Comparison of ENCODE assay signal across 10 cellular contexts in the genomic region with DNA sequence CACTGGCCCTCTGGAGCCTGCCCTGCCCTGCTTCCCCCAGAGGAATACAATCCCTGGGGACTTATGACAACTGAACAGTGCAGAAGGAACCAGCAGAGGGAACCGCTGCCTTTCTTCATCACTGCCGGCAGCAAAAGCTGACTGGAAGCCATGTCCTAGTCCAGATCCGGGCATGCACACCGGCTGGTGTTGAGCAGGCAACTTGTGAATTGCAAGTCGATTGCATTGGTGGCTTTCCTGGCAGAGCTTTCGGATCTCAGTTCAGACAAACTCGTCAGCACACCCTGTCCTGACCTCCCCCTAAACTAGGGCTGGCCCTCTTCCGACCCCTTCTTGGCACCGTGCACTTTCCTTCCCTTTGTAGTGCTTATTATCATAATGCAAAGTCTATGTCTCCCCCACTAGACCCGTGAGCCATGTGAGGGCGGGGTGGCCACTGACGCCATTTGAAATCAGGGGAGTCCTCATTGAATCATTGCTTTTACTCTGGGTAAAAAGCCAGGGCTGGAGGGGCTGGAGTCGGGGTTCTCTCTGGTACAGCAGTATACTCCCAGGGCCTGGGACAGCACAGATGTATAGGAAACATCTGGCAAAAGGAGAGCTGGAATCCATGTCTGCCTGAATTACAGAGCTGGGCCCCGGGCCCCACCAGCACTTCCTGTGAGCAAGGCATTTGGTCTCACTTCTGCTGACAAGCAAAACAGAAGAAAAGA. TPM values are rescaled to one million over a fixed set of nuclear protein-coding genes. Genes with fewer than 3 reads are reported as not detected.
DNase-seq lines count a peak whose midpoint lies in the region; ATAC-seq and TF ChIP-seq lines count a peak whose summit lies in the region.
"Had no signal": no experiment of that assay in that cellular context is flagged by ENCODE, and none has a peak within 500 bp of the region (broad histone marks: within the 10 kb centered on the region; RNA-seq: fewer than 3 reads in every experiment).

No MANE protein-coding gene starts in this region.

- H3K36me3 Mint-ChIP-seq in CD4-positive, alpha-beta T cell (ENCODE audit: low read depth) = peaks cover 54% of the 10 kb centered on the region
- no peaks in the 10 kb centered on the region for H3K36me3 Mint-ChIP-seq in brain

- H3K4me1 ChIP-seq in OCI-LY3 (ENCODE audit: low read length) (peaks cover 28% of the 10 kb centered on the region), mesenchymal stem cell (ENCODE audit: control insufficient read depth, insufficient read depth, low read depth, low read length) (peaks cover 21% of the 10 kb centered on the region), osteoblast (ENCODE audit: insufficient read depth, low read length) (peaks cover 2% of the 10 kb centered on the region)

- H4K8ac ChIP-seq in mesenchymal stem cell (ENCODE audit: low read length) = peak overlapping the region; percentile 60

- no peak overlapping the region for H4K91ac ChIP-seq in mesenchymal stem cell (ENCODE audit: low read length)

- no peaks in the 10 kb centered on the region for H3K9me3 ChIP-seq in CD4-positive, alpha-beta T cell (ENCODE audit: control insufficient read depth, low read length)
- H3K9me3 ChIP-seq in OCI-LY3 (ENCODE audit: insufficient read depth, low read length) = no peaks in the 10 kb centered on the region
- H3K9me3 ChIP-seq in mesenchymal stem cell (ENCODE audit: control insufficient read depth, low read length) = no peaks in the 10 kb centered on the region
- no peaks in the 10 kb centered on the region for H3K9me3 ChIP-seq in osteoblast (ENCODE audit: low read depth, low read length)
- H3K9me3 ChIP-seq: ovary had no signal

- no peak overlapping the region for H3K18ac ChIP-seq in mesenchymal stem cell (ENCODE audit: low read depth in 1 of 2, low read length in 2 of 2)

- no peak overlapping the region for H2BK12ac ChIP-seq in mesenchymal stem cell (ENCODE audit: low read length in 2 of 2)

- no peak for TF ChIP-seq POLR2A in GM18505 (IDR thresholded peaks at IDR 0.05; ENCODE audit: borderline replicate concordance, extremely low read depth, insufficient read depth, insufficient read length)

- H2AK5ac ChIP-seq in mesenchymal stem cell (ENCODE audit: low read length, severe bottlenecking) = no peak overlapping the region

- no peaks in the 10 kb centered on the region for H3K27me3 ChIP-seq in CD4-positive, alpha-beta T cell (ENCODE audit: control insufficient read depth, insufficient read depth, low read length)
- H3K27me3 ChIP-seq in OCI-LY3 (ENCODE audit: low read depth, low read length) = no peaks in the 10 kb centered on the region
- peaks cover 0 to 56% of the 10 kb centered on the region in 2 experiments for H3K27me3 ChIP-seq in mesenchymal stem cell (ENCODE audit: control insufficient read depth in 1 of 2, insufficient read depth in 1 of 2, low read length in 2 of 2)
- peaks cover 12% of the 10 kb centered on the region for H3K27me3 ChIP-seq in osteoblast (ENCODE audit: insufficient read depth, low read length)
- H3K27me3 ChIP-seq: ovary had no signal

- peak overlapping the region; percentile 97 for H3K27ac Mint-ChIP-seq in CD4-positive, alpha-beta T cell
- H3K27ac Mint-ChIP-seq in brain = peak overlapping the region; percentile 29 to 86 (median 66)

- H4K20me1 ChIP-seq in OCI-LY3 (ENCODE audit: insufficient read depth, low read length) (peaks cover 31% of the 10 kb centered on the region), osteoblast (ENCODE audit: insufficient read depth, low read length) (peaks cover 8% of the 10 kb centered on the region)

- no peak overlapping the region for H2BK15ac ChIP-seq in mesenchymal stem cell (ENCODE audit: low read depth, poor library complexity, severe bottlenecking)

- no peak overlapping the region for H2AFZ ChIP-seq in OCI-LY3 (ENCODE audit: low read depth, low read length)
- H2AFZ ChIP-seq in mesenchymal stem cell (ENCODE audit: low read depth, low read length) = no peak overlapping the region
- no peak overlapping the region for H2AFZ ChIP-seq in osteoblast (ENCODE audit: low read length)

- peak overlapping the region; percentile 97 for H3K27ac ChIP-seq in CD4-positive, alpha-beta T cell (ENCODE audit: low read depth, low read length)
- H3K27ac ChIP-seq in OCI-LY3 (ENCODE audit: low read length) (peak overlapping the region; percentile 100), mesenchymal stem cell (ENCODE audit: low read length, poor library complexity, severe bottlenecking) (no peak overlapping the region), osteoblast (ENCODE audit: low read depth, low read length) (no peak overlapping the region)
- H3K27ac ChIP-seq: ovary had no signal

- WGBS in mesenchymal stem cell = 69% methylated on average over 11 of the region's 14 CpGs

- ATAC-seq in CD4-positive, alpha-beta T cell (ENCODE audit: poor library complexity) = peak; percentile 4
- ATAC-seq in GM18505 (IDR thresholded peaks at IDR 0.05; ENCODE audit: unreplicated experiment) (no peak), HG02588 (IDR thresholded peaks at IDR 0.05; ENCODE audit: unreplicated experiment) (no peak)

- peaks cover 42% of the 10 kb centered on the region for H3K4me1 Mint-ChIP-seq in CD4-positive, alpha-beta T cell (ENCODE audit: low read depth)
- peaks cover 62% of the 10 kb centered on the region for H3K4me1 Mint-ChIP-seq in brain

- CTCF ChIA-PET in CD4-positive, alpha-beta T cell (lab: Charles Lee) = interaction anchor here (0.9 to 8.3 kb wide), 5 partner anchors 15 to 94 kb away, joined by 3 to 101 read pairs (median 6); partner anchors contain the start of gene RENBP

- H3K27me3 Mint-ChIP-seq in CD4-positive, alpha-beta T cell = no peaks in the 10 kb centered on the region
- no peaks in the 10 kb centered on the region for H3K27me3 Mint-ChIP-seq in brain

- no peak overlapping the region for H2BK120ac ChIP-seq in mesenchymal stem cell (ENCODE audit: low read depth, low read length)

- no peaks in the 10 kb centered on the region for H3K79me1 ChIP-seq in mesenchymal stem cell (replicated peaks; ENCODE audit: low read length, poor library complexity, severe bottlenecking)

- H3K4ac ChIP-seq in mesenchymal stem cell (ENCODE audit: low read depth in 1 of 2, low read length in 2 of 2) = no peak overlapping the region

- H3K4me2 ChIP-seq in OCI-LY3 (ENCODE audit: low read length) (peak overlapping the region; percentile 100), mesenchymal stem cell (ENCODE audit: low read length, poor library complexity, severe bottlenecking) (no peak overlapping the region), osteoblast (ENCODE audit: insufficient read depth, low read length) (no peak overlapping the region)

- H3K4me3 Mint-ChIP-seq in CD4-positive, alpha-beta T cell = peak overlapping the region; percentile 97
- H3K4me3 Mint-ChIP-seq in brain = no peak overlapping the region

- H3K36me3 ChIP-seq in OCI-LY3 (replicated peaks; ENCODE audit: low read depth, low read length) (peaks cover 44% of the 10 kb centered on the region), mesenchymal stem cell (ENCODE audit: control insufficient read depth in 1 of 2, insufficient read depth in 2 of 2, low read depth in 1 of 2, low read length in 2 of 2) (peaks cover 1 to 3% of the 10 kb centered on the region in 2 experiments), osteoblast (ENCODE audit: insufficient read depth, low read length) (peaks cover 2% of the 10 kb centered on the region)
- H3K36me3 ChIP-seq: ovary had no signal

- H3K9ac ChIP-seq in OCI-LY3 (ENCODE audit: low read length) (peak overlapping the region; percentile 100), mesenchymal stem cell (ENCODE audit: low read length) (no peak overlapping the region)

- H3K14ac ChIP-seq in mesenchymal stem cell (ENCODE audit: low read length in 2 of 2) = no peak overlapping the region

- no peak for TF ChIP-seq CTCF in CD4-positive, alpha-beta T cell (IDR thresholded peaks at IDR 0.05)
- 0 out of 2 replicates have a peak, but pooled peaks have one; percentile 17 for TF ChIP-seq CTCF in GM12875 (IDR thresholded peaks at IDR 0.05; ENCODE audit: borderline replicate concordance, insufficient read depth, low read depth, low read length)
- peak; percentile 24 for TF ChIP-seq CTCF in OCI-LY3 (IDR thresholded peaks at IDR 0.05; ENCODE audit: low read depth, low read length)
- TF ChIP-seq CTCF in brain (conservative IDR thresholded peaks at IDR 0.05) = peak; percentile 24 to 26
- TF ChIP-seq CTCF in osteoblast (IDR thresholded peaks at IDR 0.05; ENCODE audit: extremely low read depth, low read depth, low read length) = no peak

- peak overlapping the region; percentile 84 for H3K4me3 ChIP-seq in GM12875 (ENCODE audit: low read depth, low read length)
- H3K4me3 ChIP-seq in OCI-LY3 (ENCODE audit: low read length) = peak overlapping the region; percentile 100
- H3K4me3 ChIP-seq in mesenchymal stem cell (ENCODE audit: insufficient read depth in 1 of 2, low read depth in 1 of 2, low read length in 2 of 2) = no peak overlapping the region
- H3K4me3 ChIP-seq in osteoblast (ENCODE audit: insufficient read depth, low read length) = no peak overlapping the region
- H3K4me3 ChIP-seq: ovary had no signal

- H2BK5ac ChIP-seq in mesenchymal stem cell (ENCODE audit: low read depth, low read length, poor library complexity, severe bottlenecking) = no peak overlapping the region

- H3K79me2 ChIP-seq in OCI-LY3 (ENCODE audit: low read length) (peaks cover 72% of the 10 kb centered on the region), osteoblast (ENCODE audit: insufficient read depth, low read length) (no peaks in the 10 kb centered on the region)

- peak in 8 of 10 experiments; percentile 21 to 55 (median 36) for DNase-seq in CD4-positive, alpha-beta T cell
- DNase-seq in mesenchymal stem cell = peak; percentile 61
- DNase-seq in osteoblast (ENCODE audit: insufficient read length, low spot score, missing footprints) = no peak

- POLR2A ChIA-PET in CD4-positive, alpha-beta T cell (lab: Charles Lee) = interaction anchor here (1.0 to 7.2 kb wide), 7 partner anchors 12 to 130 kb away, joined by 4 to 196 read pairs (median 56); partner anchors contain the start of genes AVPR2, HCFC1, IDH3G and NAA10

- H3K9me3 Mint-ChIP-seq in CD4-positive, alpha-beta T cell = no peaks in the 10 kb centered on the region
- H3K9me3 Mint-ChIP-seq in brain = peaks cover 0 to 33% (median 0%) of the 10 kb centered on the region in 5 experiments

- intact Hi-C loops in CD4-positive, alpha-beta T cell (cut with DNase I, micrococcal nuclease) = loop anchor here (1.0 to 5.0 kb wide), 2 partner anchors 23 to 43 kb away; no protein-coding TSS in a partner anchor

- no peak overlapping the region for H3K23ac ChIP-seq in mesenchymal stem cell (ENCODE audit: low read length in 2 of 2)

RNA-seq across cellular contexts. Expression of gene ARHGAP4, which starts 1.8 kb away (rescaled TPM):
- 100 to 1,000 TPM; 456 to 463 TPM for total RNA-seq in CD4-positive, alpha-beta T cell
- polyA plus RNA-seq in brain (ENCODE audit: insufficient read depth, low read depth, low replicate concordance) = 16.3 TPM
- 0.83 TPM for polyA plus RNA-seq in mesenchymal stem cell (2013, experiment 1 of 2)
- 1.1 TPM for polyA plus RNA-seq in mesenchymal stem cell (2013, experiment 2 of 2)
- 0.88 and 1.4 TPM in 2 replicates for total RNA-seq in osteoblast

RNA-seq across cellular contexts. Expression of gene NAA10, which starts 10.5 kb away (rescaled TPM):
- 10 to 100 TPM; 41.5 to 42.0 TPM for total RNA-seq in CD4-positive, alpha-beta T cell
- 118 TPM for polyA plus RNA-seq in brain (ENCODE audit: insufficient read depth, low read depth, low replicate concordance)
- 173 TPM for polyA plus RNA-seq in mesenchymal stem cell (2013, experiment 1 of 2)
- 171 TPM for polyA plus RNA-seq in mesenchymal stem cell (2013, experiment 2 of 2)
- 43.4 and 46.3 TPM in 2 replicates for total RNA-seq in osteoblast

RNA-seq across cellular contexts. Expression of gene AVPR2, which starts 19.8 kb away (rescaled TPM):
- total RNA-seq in CD4-positive, alpha-beta T cell = not detected
- polyA plus RNA-seq in brain (ENCODE audit: insufficient read depth, low read depth, low replicate concordance) = not detected
- polyA plus RNA-seq in mesenchymal stem cell (2013, experiment 1 of 2) = not detected
- polyA plus RNA-seq in mesenchymal stem cell (2013, experiment 2 of 2) = not detected
- not detected in 2 replicates for total RNA-seq in osteoblast
- total RNA-seq: T-helper 2 cell treated with Interferon-gamma antibody and Interleukin-4, amounts not matched to agents 100 ng/mL and 5 ng/mL, for 36 hours had no signal

RNA-seq across cellular contexts. Expression of gene RENBP, which starts 20.1 kb away (rescaled TPM):
- 1 to 10 TPM; 8.6 to 9.3 TPM for total RNA-seq in CD4-positive, alpha-beta T cell
- polyA plus RNA-seq in brain (ENCODE audit: insufficient read depth, low read depth, low replicate concordance) = 16.6 TPM
- polyA plus RNA-seq in mesenchymal stem cell (2013, experiment 1 of 2) = 20.4 TPM
- 17.0 TPM for polyA plus RNA-seq in mesenchymal stem cell (2013, experiment 2 of 2)
- total RNA-seq in osteoblast = 6.5 TPM in 2 replicates

RNA-seq across cellular contexts. Expression of gene L1CAM, which starts 38.3 kb away (rescaled TPM):
- total RNA-seq in CD4-positive, alpha-beta T cell = 1 to 10 TPM in 1 of 2 experiments, under 1 TPM in 1; 0.89 to 1.2 TPM
- 91.5 TPM for polyA plus RNA-seq in brain (ENCODE audit: insufficient read depth, low read depth, low replicate concordance)
- polyA plus RNA-seq in mesenchymal stem cell (2013, experiment 1 of 2) = 25.9 TPM
- polyA plus RNA-seq in mesenchymal stem cell (2013, experiment 2 of 2) = 25.0 TPM
- under 0.01 TPM in 2 replicates for total RNA-seq in osteoblast

Comparison
In these comparisons a context has a peak if more than half of its experiments do, and no peak if none do; other contexts are left out.
1. H3K27ac ChIP-seq: peak in CD4-positive, alpha-beta T cell (single experiment) and OCI-LY3 (single experiment); none in mesenchymal stem cell (single experiment) and osteoblast (single experiment).
2. CTCF ChIP-seq: peak in GM12875 (single experiment), OCI-LY3 (single experiment) and brain (2 of 2); none in CD4-positive, alpha-beta T cell (single experiment) and osteoblast (single experiment).
3. H3K4me3 ChIP-seq: peak in GM12875 (single experiment) and OCI-LY3 (single experiment); none in mesenchymal stem cell (0 of 2) and osteoblast (single experiment).
4. RNA of gene ARHGAP4, which starts 1.8 kb away (total RNA-seq): 456 to 463 TPM in CD4-positive, alpha-beta T cell; 0.88 to 1.4 TPM in osteoblast; every median in the first group is over 100 times any median in the second.